Comparison of ENCODE assay signal across 11 cellular contexts in the genomic region with DNA sequence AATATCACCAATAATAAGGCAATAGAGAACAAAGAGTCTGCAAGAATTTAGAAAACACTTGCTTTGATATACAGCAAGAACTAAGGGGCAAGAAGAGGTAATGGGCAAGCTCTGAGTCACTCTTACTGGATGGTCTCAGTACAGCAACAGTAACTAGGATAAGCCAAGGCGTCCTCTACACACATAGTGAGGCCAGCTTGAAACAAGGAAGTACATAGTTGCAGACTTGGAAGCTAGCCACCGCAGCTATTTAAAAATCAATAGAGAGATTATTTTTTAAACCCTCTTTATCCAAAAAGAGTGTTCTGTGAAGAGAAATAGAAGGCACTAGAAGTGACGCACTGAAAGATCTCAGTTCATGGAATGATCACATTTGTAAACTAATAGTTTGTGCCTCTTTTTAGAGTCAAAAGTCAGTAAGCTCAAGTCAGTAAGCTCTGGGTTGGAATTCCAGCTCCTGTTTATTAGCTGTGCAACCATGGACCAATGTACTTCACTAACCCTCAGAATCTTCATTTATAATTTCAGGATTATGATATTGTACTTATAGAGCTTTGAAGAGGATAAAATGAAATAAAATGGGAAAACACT.
DNase-seq lines count a peak whose midpoint lies in the region; ATAC-seq and TF ChIP-seq lines count a peak whose summit lies in the region.
"Had no signal": no experiment of that assay in that cellular context is flagged by ENCODE, and none has a peak within 500 bp of the region (broad histone marks: within the 10 kb centered on the region; RNA-seq: fewer than 3 reads in every experiment).

No MANE protein-coding gene starts in this region.

- H3K4me3 Mint-ChIP-seq in natural killer cell (no peak overlapping the region), type B pancreatic cell (no peak overlapping the region)
- no peak overlapping the region for H3K4me3 Mint-ChIP-seq in activated T-helper 17 cell treated with anti-CD3 and anti-CD28 coated beads, Interleukin-2, amount 50 U/mL, for 72 hours
- H3K4me3 Mint-ChIP-seq: T-helper 1 cell treated with Interleukin-12 subunit alpha and Interleukin-12 subunit beta and Interleukin-4 antibody, amounts not matched to agents 30 μg/mL and 1 μg/mL, for 36 hours had no signal

- H3K27ac ChIP-seq in cingulate gyrus (ENCODE audit: low read depth, low read length), result peak overlapping the region; percentile 63

- peak in 2 of 3 donors; percentile 38 to 54 for ATAC-seq in natural killer cell
- ATAC-seq in HG03571 (IDR thresholded peaks at IDR 0.05; ENCODE audit: unreplicated experiment), result no peak
- no peak for ATAC-seq in activated T-helper 17 cell treated with anti-CD3 and anti-CD28 coated beads, Interleukin-2, amount 50 U/mL, for 72 hours (replicated peaks)

- TF ChIP-seq CTCF in natural killer cell (IDR thresholded peaks at IDR 0.05) (no peak), type B pancreatic cell (conservative IDR thresholded peaks at IDR 0.05) (no peak)

- H3K36me3 Mint-ChIP-seq in natural killer cell, result no peaks in the 10 kb centered on the region
- H3K36me3 Mint-ChIP-seq in activated T-helper 17 cell treated with anti-CD3 and anti-CD28 coated beads, Interleukin-2, amount 50 U/mL, for 72 hours (ENCODE audit: low read depth), result peaks cover 18% of the 10 kb centered on the region
- no peaks in the 10 kb centered on the region for H3K36me3 Mint-ChIP-seq in type B pancreatic cell

- DNase-seq in DMS153 treated with DMSO at 0.1 percent for 48 hours (lab: John Stamatoyannopoulos, UW; ENCODE audit: unreplicated experiment) (peak; percentile 60), NCI-H2107 (lab: John Stamatoyannopoulos, UW) (peak; percentile 39), natural killer cell (no peak), hippocampal formation (lab: John Stamatoyannopoulos, UW) (no peak), type B pancreatic cell (ENCODE audit: extremely low spot score, unreplicated experiment) (no peak)
- DNase-seq: activated T-cell treated with anti-CD3 and anti-CD28 coated beads for 4 hours; effector CD8-positive, alpha-beta T cell had no signal

- H3K27me3 Mint-ChIP-seq in natural killer cell (ENCODE audit: low read depth in 2 of 2) (no peaks in the 10 kb centered on the region), type B pancreatic cell (no peaks in the 10 kb centered on the region)
- H3K27me3 Mint-ChIP-seq in activated T-helper 17 cell treated with anti-CD3 and anti-CD28 coated beads, Interleukin-2, amount 50 U/mL, for 72 hours, result no peaks in the 10 kb centered on the region

- peaks cover 50 to 72% of the 10 kb centered on the region in 2 donors for H3K4me1 Mint-ChIP-seq in natural killer cell
- peaks cover 24% of the 10 kb centered on the region for H3K4me1 Mint-ChIP-seq in activated T-helper 17 cell treated with anti-CD3 and anti-CD28 coated beads, Interleukin-2, amount 50 U/mL, for 72 hours
- H3K4me1 Mint-ChIP-seq in type B pancreatic cell (ENCODE audit: unreplicated experiment), result no peaks in the 10 kb centered on the region

- peak overlapping the region in 1 of 2 donors; percentile 10 for H3K27ac Mint-ChIP-seq in natural killer cell
- H3K27ac Mint-ChIP-seq in activated T-helper 17 cell treated with anti-CD3 and anti-CD28 coated beads, Interleukin-2, amount 50 U/mL, for 72 hours, result no peak overlapping the region
- no peak overlapping the region for H3K27ac Mint-ChIP-seq in type B pancreatic cell
- H3K27ac Mint-ChIP-seq: T-helper 1 cell treated with Interleukin-12 subunit alpha and Interleukin-12 subunit beta and Interleukin-4 antibody, amounts not matched to agents 30 μg/mL and 1 μg/mL, for 36 hours had no signal

- H3K9me3 Mint-ChIP-seq in natural killer cell (no peaks in the 10 kb centered on the region), type B pancreatic cell (no peaks in the 10 kb centered on the region)
- no peaks in the 10 kb centered on the region for H3K9me3 Mint-ChIP-seq in activated T-helper 17 cell treated with anti-CD3 and anti-CD28 coated beads, Interleukin-2, amount 50 U/mL, for 72 hours
- H3K9me3 Mint-ChIP-seq: T-helper 1 cell treated with Interleukin-12 subunit alpha and Interleukin-12 subunit beta and Interleukin-4 antibody, amounts not matched to agents 30 μg/mL and 1 μg/mL, for 36 hours had no signal

- intact Hi-C loops in natural killer cell (cut with micrococcal nuclease), result no loop called here

Comparison
In these comparisons a context has a peak if more than half of its experiments do, and no peak if none do; other contexts are left out.
1. DNase-seq: peak in DMS153 treated with DMSO at 0.1 percent for 48 hours (single experiment) and NCI-H2107 (single experiment); none in natural killer cell (single experiment), hippocampal formation (0 of 2) and type B pancreatic cell (single experiment).
2. ATAC-seq: peak in natural killer cell (2 of 3); none in HG03571 (single experiment) and activated T-helper 17 cell treated with anti-CD3 and anti-CD28 coated beads, Interleukin-2, amount 50 U/mL, for 72 hours (single experiment).